Comparison of ENCODE assay signal across 8 cellular contexts in the genomic region with DNA sequence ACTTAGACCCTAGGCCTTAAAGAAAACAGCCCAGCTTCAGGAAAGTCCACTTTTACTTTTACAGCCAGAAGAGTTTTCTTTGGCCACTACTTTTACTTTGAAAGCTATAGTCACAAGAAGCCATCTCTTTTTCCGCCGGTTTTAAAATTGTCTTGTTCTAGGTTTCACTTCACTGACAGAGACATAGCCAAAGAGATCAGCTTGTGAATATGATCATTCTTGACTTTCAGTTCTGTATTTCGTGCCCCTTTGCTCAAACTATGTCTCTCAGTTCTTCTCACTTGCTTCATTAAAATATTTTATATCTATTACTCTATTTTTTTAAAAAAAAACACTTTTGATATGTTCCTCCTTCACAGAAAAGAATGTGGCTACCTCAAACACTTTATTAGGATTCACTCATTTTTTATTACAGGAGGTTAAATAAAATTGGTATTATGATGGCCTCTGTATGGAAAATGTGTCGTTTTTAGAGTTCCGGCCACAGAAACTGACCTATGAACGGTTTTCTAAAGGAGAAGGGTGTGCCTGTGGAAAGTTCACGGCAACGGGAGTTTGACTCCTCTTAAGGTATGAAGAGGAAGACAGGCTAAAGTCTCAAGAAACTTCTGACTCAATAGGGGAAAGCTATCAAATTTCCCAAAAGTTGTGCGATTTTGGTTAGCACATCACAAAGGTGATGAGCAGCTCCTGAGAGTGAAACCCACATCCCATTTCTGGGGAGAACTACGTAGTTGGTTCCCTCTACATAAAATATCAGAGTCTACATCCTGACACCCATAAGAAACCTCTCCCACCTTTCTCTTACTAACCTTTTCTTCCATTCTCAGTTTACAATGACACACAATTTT. TPM values are rescaled to one million over a fixed set of nuclear protein-coding genes. Genes with fewer than 3 reads are reported as not detected.
DNase-seq lines count a peak whose midpoint lies in the region; ATAC-seq and TF ChIP-seq lines count a peak whose summit lies in the region.

No MANE protein-coding gene starts in this region.

- in situ Hi-C loops in transverse colon (cut with MboI; ENCODE audit: low pct_ligation_motif_present in 1 of 4, low pct_unique_long_range_greater_than_20kb in 1 of 4, low sequenced_read_pairs in 3 of 4), result no loop called here

- H3K36me3 ChIP-seq in transverse colon, result no peaks in the 10 kb centered on the region

- no peaks in the 10 kb centered on the region for H3K9me3 ChIP-seq in CD4-positive, alpha-beta T cell (ENCODE audit: control insufficient read depth, low read length)
- no peaks in the 10 kb centered on the region for H3K9me3 ChIP-seq in transverse colon

- no peaks in the 10 kb centered on the region for H3K36me3 Mint-ChIP-seq in CD4-positive, alpha-beta T cell (ENCODE audit: low read depth)
- peaks cover 10 to 11% of the 10 kb centered on the region in 2 donors for H3K36me3 Mint-ChIP-seq in activated T-cell treated with anti-CD3 and anti-CD28 coated beads, Interleukin-2, amount 50 U/mL, for 72 hours (ENCODE audit: insufficient read depth in 2 of 2)

- peaks cover 42% of the 10 kb centered on the region for H3K27me3 Mint-ChIP-seq in CD4-positive, alpha-beta T cell
- peaks cover 30% of the 10 kb centered on the region for H3K27me3 Mint-ChIP-seq in activated T-cell treated with anti-CD3 and anti-CD28 coated beads, Interleukin-2, amount 50 U/mL, for 72 hours (ENCODE audit: low read depth)

- TF ChIP-seq EP300 in transverse colon (IDR thresholded peaks at IDR 0.05; ENCODE audit: low read depth), result no peak

- WGBS in transverse colon (ENCODE audit: low coverage in 1 of 2), 2 donors, result 56 to 57% methylated on average over 9 to 10 of the region's 10 CpGs

- peak overlapping the region in 2 of 4 donors; percentile 63 to 83 for H3K4me3 ChIP-seq in transverse colon

- TF ChIP-seq POLR2A in GM19193 (IDR thresholded peaks at IDR 0.05; ENCODE audit: extremely low read depth, insufficient read depth, insufficient read length) (peak; percentile 8), transverse colon (IDR thresholded peaks at IDR 0.05) (no peak)

- no peaks in the 10 kb centered on the region for H3K9me3 Mint-ChIP-seq in CD4-positive, alpha-beta T cell
- no peaks in the 10 kb centered on the region for H3K9me3 Mint-ChIP-seq in activated T-cell treated with anti-CD3 and anti-CD28 coated beads, Interleukin-2, amount 50 U/mL, for 72 hours

- intact Hi-C loops in CD4-positive, alpha-beta T cell (cut with DNase I, micrococcal nuclease), result loop anchor here (2.0 to 5.0 kb wide), 2 partner anchors 48 to 51 kb away; no protein-coding TSS in a partner anchor
- intact Hi-C loops in transverse colon (cut with DNase I; ENCODE audit: low total_unique reads), result no loop called here

- no peak for TF ChIP-seq CTCF in CD4-positive, alpha-beta T cell (IDR thresholded peaks at IDR 0.05)
- no peak for TF ChIP-seq CTCF in transverse colon (IDR thresholded peaks at IDR 0.05)

- H3K4me1 Mint-ChIP-seq in CD4-positive, alpha-beta T cell (ENCODE audit: low read depth), result peaks cover 32% of the 10 kb centered on the region
- H3K4me1 Mint-ChIP-seq in activated T-cell treated with anti-CD3 and anti-CD28 coated beads, Interleukin-2, amount 50 U/mL, for 72 hours (ENCODE audit: low read depth), result peaks cover 60% of the 10 kb centered on the region

- ATAC-seq in CD4-positive, alpha-beta T cell (ENCODE audit: poor library complexity), result no peak
- ATAC-seq in HG03095 (IDR thresholded peaks at IDR 0.05; ENCODE audit: unreplicated experiment), result peak; percentile 49
- peak; percentile 44 to 47 for ATAC-seq in activated T-cell treated with anti-CD3 and anti-CD28 coated beads, Interleukin-2, amount 50 U/mL, for 72 hours (replicated peaks in 1 of 2)

- H3K27me3 ChIP-seq in CD4-positive, alpha-beta T cell (ENCODE audit: control insufficient read depth, insufficient read depth, low read length), result peaks cover 29% of the 10 kb centered on the region
- H3K27me3 ChIP-seq in transverse colon, result peaks cover 47% of the 10 kb centered on the region

- no peak for DNase-seq in CD4-positive, alpha-beta T cell
- DNase-seq in activated T-cell treated with anti-CD3 and anti-CD28 coated beads, Interleukin-2, amount 50 U/mL, for 72 hours, result peak in 1 of 2 donors; percentile 29
- DNase-seq in NCI-H1417 (lab: John Stamatoyannopoulos, UW), result no peak
- no peak for DNase-seq in transverse colon
- DNase-seq in GM03348 (ENCODE audit: low spot score), result no peak
- DNase-seq in NCI-H82 treated with DMSO at 0.1 percent for 48 hours (lab: John Stamatoyannopoulos, UW; ENCODE audit: unreplicated experiment), result no peak

- H3K27ac ChIP-seq in CD4-positive, alpha-beta T cell (ENCODE audit: low read depth, low read length), result no peak overlapping the region
- H3K27ac ChIP-seq in transverse colon, result peak overlapping the region in 2 of 4 donors; percentile 70 to 79

- CTCF ChIA-PET in CD4-positive, alpha-beta T cell (lab: Charles Lee), result interaction anchor here (2.4 kb wide), 1 partner anchor 51 kb away, joined by 7 read pairs; no protein-coding TSS in a partner anchor

- H3K4me3 Mint-ChIP-seq in CD4-positive, alpha-beta T cell, result peak overlapping the region; percentile 76
- H3K4me3 Mint-ChIP-seq in activated T-cell treated with anti-CD3 and anti-CD28 coated beads, Interleukin-2, amount 50 U/mL, for 72 hours, result peak overlapping the region; percentile 93 to 94

- H3K4me1 ChIP-seq in transverse colon, result peaks cover 7 to 19% (median 16%) of the 10 kb centered on the region in 4 donors

- POLR2A ChIA-PET in CD4-positive, alpha-beta T cell (lab: Charles Lee), result interaction anchor here (1.2 to 1.8 kb wide), 2 partner anchors 23 to 280 kb away, joined by 3 to 6 read pairs; a partner anchor contains a TSS

- peak overlapping the region; percentile 3 for H3K27ac Mint-ChIP-seq in CD4-positive, alpha-beta T cell
- H3K27ac Mint-ChIP-seq in activated T-cell treated with anti-CD3 and anti-CD28 coated beads, Interleukin-2, amount 50 U/mL, for 72 hours, result peak overlapping the region; percentile 95

RNA-seq across cellular contexts. Expression of a gene that starts 1.2 kb away (rescaled TPM):
- total RNA-seq in CD4-positive, alpha-beta T cell, result 1 to 10 TPM; 9.7 TPM
- total RNA-seq in activated T-cell treated with anti-CD3 and anti-CD28 coated beads, Interleukin-2, amount 50 U/mL, for 72 hours, result 10 to 100 TPM; 57.6 to 76.3 TPM
- total RNA-seq in transverse colon, result 100 to 1,000 TPM in 2 of 4 donors, 10 to 100 TPM in 2; 15.7 to 133 (median 82.7) TPM

RNA-seq across cellular contexts. Expression of a gene that starts 52.6 kb away (rescaled TPM):
- under 1 TPM; 0.14 to 0.22 TPM for total RNA-seq in CD4-positive, alpha-beta T cell
- under 1 TPM; 0.74 to 0.91 TPM for total RNA-seq in activated T-cell treated with anti-CD3 and anti-CD28 coated beads, Interleukin-2, amount 50 U/mL, for 72 hours
- total RNA-seq in transverse colon, result 1 to 10 TPM in 2 of 4 donors, not detected in 2; 1.9 to 7.6 TPM
